In the genomic region with DNA sequence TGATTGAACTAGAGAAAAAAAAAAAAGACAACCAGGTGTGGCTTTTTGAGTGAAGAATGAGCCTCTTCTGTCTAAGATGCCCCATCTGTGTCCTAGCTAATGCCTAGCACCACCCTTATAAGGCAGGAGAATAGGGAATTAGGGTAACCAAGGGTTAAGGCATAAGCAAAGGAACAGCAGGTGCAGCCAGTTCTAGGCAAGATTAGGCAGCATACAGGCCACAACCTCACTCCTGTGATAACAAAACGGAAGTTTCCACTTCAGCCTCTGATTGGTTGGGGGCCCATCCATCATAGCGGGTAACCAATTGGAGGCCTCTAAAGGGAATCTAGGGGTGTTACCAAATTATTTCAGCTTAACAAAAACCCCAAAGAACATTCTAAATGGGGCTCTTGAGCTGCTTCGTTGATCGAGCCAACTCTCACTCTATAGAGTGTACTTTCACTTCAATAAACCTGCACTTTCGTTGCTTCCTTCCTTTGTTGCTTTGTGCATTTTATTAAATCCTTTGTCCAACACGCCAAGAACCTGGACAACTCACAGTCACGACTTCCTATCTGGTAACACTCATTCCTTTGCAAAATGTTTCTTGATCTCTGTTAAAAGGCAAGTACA, we compare ENCODE assay signal across 8 cellular contexts.
DNase-seq lines count a peak whose midpoint lies in the region; ATAC-seq, FAIRE-seq and TF ChIP-seq lines count a peak whose summit lies in the region.

No MANE protein-coding gene starts in this region.

- WGBS in trophoblast cell (ENCODE audit: extremely low coverage, insufficient coverage, insufficient read length) = no CpG with 5 or more reads among the region's 7 CpGs

- ATAC-seq in HG03432 (IDR thresholded peaks at IDR 0.05; ENCODE audit: unreplicated experiment) (peak; percentile 88), PC-3 (peak; percentile 36; the same call in 1 of the 2 replicates)

- H2AFZ ChIP-seq in PC-3 (ENCODE audit: low read length) (no peak overlapping the region), trophoblast cell (ENCODE audit: insufficient read depth, low read length, poor library complexity) (no peak overlapping the region)

- no peak overlapping the region for H4K12ac ChIP-seq in trophoblast cell (ENCODE audit: low read depth, low read length)

- H3K27me3 ChIP-seq in PC-3 (ENCODE audit: low read length) (no peaks in the 10 kb centered on the region), trophoblast cell (ENCODE audit: insufficient read depth, low read length) (no peaks in the 10 kb centered on the region)

- CTCF ChIA-PET in PC-3 (lab: Charles Lee) = no interaction called here

- no peaks in the 10 kb centered on the region for H3K9me3 Mint-ChIP-seq in CD14-positive monocyte

- H3K23ac ChIP-seq in trophoblast cell (ENCODE audit: low read length) = no peak overlapping the region

- intact Hi-C loops in CD14-positive monocyte (cut with micrococcal nuclease) = no loop called here
- intact Hi-C loops in PC-3 (cut with micrococcal nuclease) = loop anchor here (10.0 kb wide), 1 partner anchor 402 kb away; no protein-coding TSS in a partner anchor

- no peak overlapping the region for H3K4ac ChIP-seq in trophoblast cell (ENCODE audit: low read depth, low read length)

- no peak overlapping the region for H2BK120ac ChIP-seq in trophoblast cell (ENCODE audit: insufficient read depth, low read length, poor library complexity)

- no peaks in the 10 kb centered on the region for H3K79me2 ChIP-seq in PC-3 (ENCODE audit: low read length)
- no peaks in the 10 kb centered on the region for H3K79me2 ChIP-seq in trophoblast cell (ENCODE audit: control insufficient read depth, insufficient read depth, low read length, poor library complexity)

- H2BK5ac ChIP-seq in trophoblast cell (ENCODE audit: low read depth, low read length, poor library complexity) = no peak overlapping the region

- no peaks in the 10 kb centered on the region for H3F3A ChIP-seq in PC-3 (ENCODE audit: low read length, unreplicated experiment)

- no peak overlapping the region for H3K4me3 ChIP-seq in PC-3 (ENCODE audit: low read length)
- H3K4me3 ChIP-seq in trophoblast cell (ENCODE audit: low read depth, low read length) = no peak overlapping the region

- no peak overlapping the region for H3K18ac ChIP-seq in trophoblast cell (ENCODE audit: low read length)

- H3K27ac ChIP-seq in PC-3 (ENCODE audit: low read length) (no peak overlapping the region), trophoblast cell (ENCODE audit: low read depth, low read length) (no peak overlapping the region)

- H3K4me1 ChIP-seq in PC-3 (ENCODE audit: insufficient read depth, low read length) = no peaks in the 10 kb centered on the region
- H3K4me1 ChIP-seq in trophoblast cell (ENCODE audit: control insufficient read depth in 1 of 2, insufficient read depth in 2 of 2, low read length in 2 of 2) = no peaks in the 10 kb centered on the region

- BruUV-seq in PC-3 (replicated peaks; lab: Mats Ljungman, UMichigan) = no TSS peak

- FAIRE-seq in GM19239 (lab: Jason Lieb, UNC) = peak; percentile 99

- H4K91ac ChIP-seq in trophoblast cell (ENCODE audit: low read depth, low read length) = no peak overlapping the region

- peaks cover 64% of the 10 kb centered on the region for H3K4me1 Mint-ChIP-seq in CD14-positive monocyte

- peak overlapping the region in 1 of 2 donors; percentile 82 for H3K4me3 Mint-ChIP-seq in CD14-positive monocyte

- H2AK5ac ChIP-seq in trophoblast cell (ENCODE audit: low read length) = no peak overlapping the region

- H3K9me2 ChIP-seq in PC-3 (replicated peaks; ENCODE audit: low read length) = no peaks in the 10 kb centered on the region

- TF ChIP-seq CTCF in CD14-positive monocyte (IDR thresholded peaks at IDR 0.05) (no peak), PC-3 (conservative IDR thresholded peaks at IDR 0.05; ENCODE audit: low read depth, low read length) (no peak)

- peak overlapping the region; percentile 80 to 93 (median 88) for H3K27ac Mint-ChIP-seq in CD14-positive monocyte

- H3K9ac ChIP-seq in PC-3 (ENCODE audit: low read length) (no peak overlapping the region), trophoblast cell (ENCODE audit: low read length) (no peak overlapping the region)

- H2BK12ac ChIP-seq in trophoblast cell (ENCODE audit: low read length) = no peak overlapping the region

- peaks cover 0 to 1% (median 0%) of the 10 kb centered on the region in 3 donors for H3K27me3 Mint-ChIP-seq in CD14-positive monocyte (ENCODE audit: low read depth in 3 of 3)

- H4K8ac ChIP-seq in trophoblast cell (ENCODE audit: low read depth, low read length) = no peak overlapping the region

- H3K9me3 ChIP-seq in PC-3 (ENCODE audit: low read length) = no peaks in the 10 kb centered on the region
- H3K9me3 ChIP-seq in trophoblast cell (ENCODE audit: insufficient read depth, low read depth, low read length) = peaks cover 2% of the 10 kb centered on the region

- POLR2A ChIA-PET in PC-3 (lab: Charles Lee; ENCODE audit: unreplicated experiment) = no interaction called here

- peak; percentile 86 for DNase-seq in CD14-positive monocyte (ENCODE audit: low spot score)
- peak; percentile 34 for DNase-seq in GM19239 (ENCODE audit: insufficient read length, low spot score)
- peak; percentile 30 for DNase-seq in PC-3
- peak; percentile 98 to 100 for DNase-seq in activated T-cell treated with anti-CD3 and anti-CD28 coated beads, Interleukin-2, amount 50 U/mL, for 48 hours
- DNase-seq in germinal center (ENCODE audit: low spot score) = peak; percentile 90
- peak; percentile 42 to 78 for DNase-seq in trophoblast cell
- DNase-seq in ureter (ENCODE audit: low spot score) = peak; percentile 89

- no peak overlapping the region for H3K4me2 ChIP-seq in PC-3 (ENCODE audit: low read length)
- no peak overlapping the region for H3K4me2 ChIP-seq in trophoblast cell (ENCODE audit: low read length)

- H4K20me1 ChIP-seq in PC-3 (ENCODE audit: low read length) = no peaks in the 10 kb centered on the region

- peaks cover 6 to 13% of the 10 kb centered on the region in 2 donors for H3K36me3 Mint-ChIP-seq in CD14-positive monocyte

- H3K36me3 ChIP-seq in PC-3 (ENCODE audit: low read depth, low read length) (no peaks in the 10 kb centered on the region), trophoblast cell (ENCODE audit: control insufficient read depth in 1 of 2, insufficient read depth in 2 of 2, low read length in 2 of 2) (no peaks in the 10 kb centered on the region)

- no peak overlapping the region for H3K14ac ChIP-seq in trophoblast cell (ENCODE audit: low read length)

- H3K79me1 ChIP-seq in trophoblast cell (ENCODE audit: low read length) = no peaks in the 10 kb centered on the region

Comparison
In these comparisons a context has a peak if more than half of its experiments do, and no peak if none do; other contexts are left out.
1. DNase-seq: peak in every context shown above with its lines; median percentile 99 in activated T-cell treated with anti-CD3 and anti-CD28 coated beads, Interleukin-2, amount 50 U/mL, for 48 hours; 90 in germinal center; 89 in ureter; 86 in CD14-positive monocyte; 60 in trophoblast cell; 34 in GM19239; 30 in PC-3.